Comparison of ENCODE assay signal across 1 cellular context in genomic region chr4:44679060-44679459, GRCh38.
TF ChIP-seq lines count a peak whose summit lies in the region.

No MANE protein-coding gene starts in this region.

TF ChIP-seq in HepG2, 621 proteins besides CTCF, POLR2A, EP300 and RAD21:
- TF ChIP-seq ATF7 (IDR thresholded peaks at IDR 0.05) (no peak), ATF7 (CRISPR knock-in tag; IDR thresholded peaks at IDR 0.05) (no peak), ZNF567 (CRISPR knock-in tag; IDR thresholded peaks at IDR 0.05; ENCODE audit: borderline replicate concordance) (no peak), ZNF557 (CRISPR knock-in tag; IDR thresholded peaks at IDR 0.05) (no peak), SYNCRIP (IDR thresholded peaks at IDR 0.05; ENCODE audit: insufficient read depth, low read depth, low read length) (no peak), HOXD1 (CRISPR knock-in tag; IDR thresholded peaks at IDR 0.05) (no peak), SOX5 (CRISPR knock-in tag; IDR thresholded peaks at IDR 0.05; ENCODE audit: borderline replicate concordance) (no peak), NR2F6 (IDR thresholded peaks at IDR 0.05) (no peak), NR2F6 (CRISPR knock-in tag; IDR thresholded peaks at IDR 0.05) (no peak), FOXA3 (CRISPR knock-in tag; IDR thresholded peaks at IDR 0.05) (no peak), ZNF180 (CRISPR knock-in tag; IDR thresholded peaks at IDR 0.05; ENCODE audit: borderline replicate concordance, low read depth) (no peak), ZNF670 (CRISPR knock-in tag; IDR thresholded peaks at IDR 0.05; ENCODE audit: borderline replicate concordance) (no peak), MIER2 (CRISPR knock-in tag; IDR thresholded peaks at IDR 0.05) (no peak), CHD2 (IDR thresholded peaks at IDR 0.05; ENCODE audit: low read depth, low read length) (no peak)
- TF ChIP-seq, protein P1, sequence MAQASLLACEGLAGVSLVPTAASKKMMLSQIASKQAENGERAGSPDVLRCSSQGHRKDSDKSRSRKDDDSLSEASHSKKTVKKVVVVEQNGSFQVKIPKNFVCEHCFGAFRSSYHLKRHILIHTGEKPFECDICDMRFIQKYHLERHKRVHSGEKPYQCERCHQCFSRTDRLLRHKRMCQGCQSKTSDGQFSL (CRISPR knock-in tag; IDR thresholded peaks at IDR 0.05), result no peak
- TF ChIP-seq, protein P2, sequence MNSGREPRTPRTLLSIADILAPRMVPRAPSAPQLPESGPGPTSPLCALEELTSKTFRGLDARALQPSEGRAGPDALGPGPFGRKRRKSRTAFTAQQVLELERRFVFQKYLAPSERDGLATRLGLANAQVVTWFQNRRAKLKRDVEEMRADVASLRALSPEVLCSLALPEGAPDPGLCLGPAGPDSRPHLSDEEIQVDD (CRISPR knock-in tag; IDR thresholded peaks at IDR 0.05; ENCODE audit: borderline replicate concordance), result no peak
